20 cellular contexts compared by ENCODE assay signal in genomic region chr4:1017706-1018105, GRCh38. TPM values are rescaled to one million over a fixed set of nuclear protein-coding genes. Genes with fewer than 3 reads are reported as not detected.
DNase-seq lines count a peak whose midpoint lies in the region; ATAC-seq, FAIRE-seq and TF ChIP-seq lines count a peak whose summit lies in the region.
"Had no signal": no experiment of that assay in that cellular context is flagged by ENCODE, and none has a peak within 500 bp of the region (broad histone marks: within the 10 kb centered on the region; RNA-seq: fewer than 3 reads in every experiment).

No MANE protein-coding gene starts in this region.

- no peak overlapping the region for H3K4ac ChIP-seq in H1 (replicated peaks; ENCODE audit: insufficient read length, low read depth, low read length)

- H3K4me2 ChIP-seq in BLaER1 treated with 17β-estradiol and CSF1 and Interleukin-3, amounts not matched to agents 10 nM and 100 nM, result peak overlapping the region; percentile 72 to 98 (median 95)
- no peak overlapping the region for H3K4me2 ChIP-seq in H1 (ENCODE audit: insufficient read depth in 1 of 2, low read depth in 2 of 2, low read length in 2 of 2)
- H3K4me2 ChIP-seq: GM23338 had no signal

- H3K27ac Mint-ChIP-seq in stimulated activated memory B cell treated with anti-CD40 and anti-IgM and Interleukin-4, amounts not matched to agents 10 μg/mL and 1 μg/mL and 100 μg/mL, for 72 hours, result peak overlapping the region; percentile 49
- H3K27ac Mint-ChIP-seq in activated T-helper 1 cell treated with anti-CD3 and anti-CD28 coated beads, Interleukin-12 subunit alpha, Interleukin-12 subunit beta, Interleukin-2, Interleukin-4 antibody, amounts not matched to agents 30 ng/mL and 10 ng/mL and 1 ng/mL, durations not matched to agents 14 hours and 24 hours and 36 hours, result no peak overlapping the region
- H3K27ac Mint-ChIP-seq: CD14-positive monocyte; CD4-positive, alpha-beta T cell; GM23338 had no signal

- FAIRE-seq in HTR-8/SVneo (lab: Jason Lieb, UNC) (peak; percentile 16), H1 (lab: Jason Lieb, UNC) (no peak), frontal cortex (lab: Jason Lieb, UNC) (no peak)
- FAIRE-seq: GM12891, GM18507, H54 had no signal

- H4K91ac ChIP-seq in H1 (replicated peaks; ENCODE audit: insufficient read length, low read length), result no peak overlapping the region

- H3K79me2 ChIP-seq in H1 (ENCODE audit: control insufficient read depth in 1 of 2, insufficient read depth in 2 of 2, low read length in 2 of 2), result no peaks in the 10 kb centered on the region

- DNase-seq in HTR-8/SVneo (ENCODE audit: insufficient read length, low spot score) (no peak), H1 (ENCODE audit: low read depth in 1 of 2, low spot score in 2 of 2) (no peak), frontal cortex (ENCODE audit: low spot score in 2 of 2) (no peak), LoVo (ENCODE audit: low spot score) (no peak)
- no peak for DNase-seq in activated T-helper 1 cell treated with anti-CD3 and anti-CD28 coated beads, Interleukin-12 subunit alpha, Interleukin-12 subunit beta, Interleukin-2, Interleukin-4 antibody, amounts not matched to agents 30 ng/mL and 10 ng/mL and 1 ng/mL, durations not matched to agents 14 hours and 24 hours and 36 hours (ENCODE audit: low spot score)
- DNase-seq: Calu3; CD4-positive, alpha-beta T cell; COR-L47; DMS53; DMS79 treated with DMSO at 0.1 percent for 48 hours; GF-D8 had no signal

- TF ChIP-seq RAD21 in H1 (IDR thresholded peaks at IDR 0.05 in 1 of 2, conservative IDR thresholded peaks at IDR 0.05 in 1 of 2; ENCODE audit: low read depth in 2 of 2, low read length in 2 of 2), result no peak

- no peak overlapping the region for H3K56ac ChIP-seq in H1 (replicated peaks; ENCODE audit: insufficient read length, low read depth, low read length)

- H3K27me3 ChIP-seq in BLaER1 treated with 17β-estradiol and CSF1 and Interleukin-3, amounts not matched to agents 10 nM and 100 nM, result peaks cover 0 to 6% (median 0%) of the 10 kb centered on the region in 11 experiments; a peak in 2 of 22 replicates
- H3K27me3 ChIP-seq in H1 (replicated peaks in 1 of 4; ENCODE audit: control insufficient read depth in 3 of 4, extremely low read depth in 1 of 4, insufficient read depth in 3 of 4, low read length in 3 of 4), result peaks cover 0 to 4% (median 2%) of the 10 kb centered on the region in 4 experiments; a peak in 3 of 7 replicates

- TF ChIP-seq POLR2A in H1 (IDR thresholded peaks at IDR 0.05; ENCODE audit: control extremely low read depth in 1 of 2, low read depth in 2 of 2, low read length in 2 of 2), result no peak

- CTCF ChIA-PET in H1 (lab: Charles Lee; ENCODE audit: partially characterized antibody), result no interaction called here

- H3K36me3 Mint-ChIP-seq in stimulated activated memory B cell treated with anti-CD40 and anti-IgM and Interleukin-4, amounts not matched to agents 10 μg/mL and 1 μg/mL and 100 μg/mL, for 72 hours, result no peaks in the 10 kb centered on the region
- H3K36me3 Mint-ChIP-seq in activated T-helper 1 cell treated with anti-CD3 and anti-CD28 coated beads, Interleukin-12 subunit alpha, Interleukin-12 subunit beta, Interleukin-2, Interleukin-4 antibody, amounts not matched to agents 30 ng/mL and 10 ng/mL and 1 ng/mL, durations not matched to agents 14 hours and 24 hours and 36 hours (ENCODE audit: low read depth), result peaks cover 3% of the 10 kb centered on the region
- H3K36me3 Mint-ChIP-seq: CD14-positive monocyte had no signal

- H3K23me2 ChIP-seq in H1 (ENCODE audit: low read depth, low read length), result no peaks in the 10 kb centered on the region

- H3K79me1 ChIP-seq in H1 (ENCODE audit: low read depth, low read length), result peaks cover 6% of the 10 kb centered on the region

- H4K5ac ChIP-seq in H1 (ENCODE audit: insufficient read length, low read depth, low read length), result no peak overlapping the region

- H2BK15ac ChIP-seq in H1 (ENCODE audit: low read length), result no peak overlapping the region

- no peak overlapping the region for H3K4me3 Mint-ChIP-seq in stimulated activated memory B cell treated with anti-CD40 and anti-IgM and Interleukin-4, amounts not matched to agents 10 μg/mL and 1 μg/mL and 100 μg/mL, for 72 hours
- no peak overlapping the region for H3K4me3 Mint-ChIP-seq in activated T-helper 1 cell treated with anti-CD3 and anti-CD28 coated beads, Interleukin-12 subunit alpha, Interleukin-12 subunit beta, Interleukin-2, Interleukin-4 antibody, amounts not matched to agents 30 ng/mL and 10 ng/mL and 1 ng/mL, durations not matched to agents 14 hours and 24 hours and 36 hours
- H3K4me3 Mint-ChIP-seq: CD14-positive monocyte; CD4-positive, alpha-beta T cell; GM23338 had no signal

- no peak overlapping the region for H3K14ac ChIP-seq in H1 (ENCODE audit: insufficient read length)

- peak overlapping the region in 8 of 11 experiments; percentile 17 to 68 (median 37); a peak in 12 of 22 replicates for H3K9ac ChIP-seq in BLaER1 treated with 17β-estradiol and CSF1 and Interleukin-3, amounts not matched to agents 10 nM and 100 nM
- no peak overlapping the region for H3K9ac ChIP-seq in H1 (replicated peaks in 1 of 4; ENCODE audit: extremely low read depth in 1 of 4, low read depth in 3 of 4, low read length in 3 of 4)

- H3K4me1 Mint-ChIP-seq in stimulated activated memory B cell treated with anti-CD40 and anti-IgM and Interleukin-4, amounts not matched to agents 10 μg/mL and 1 μg/mL and 100 μg/mL, for 72 hours, result peaks cover 26% of the 10 kb centered on the region
- no peaks in the 10 kb centered on the region for H3K4me1 Mint-ChIP-seq in activated T-helper 1 cell treated with anti-CD3 and anti-CD28 coated beads, Interleukin-12 subunit alpha, Interleukin-12 subunit beta, Interleukin-2, Interleukin-4 antibody, amounts not matched to agents 30 ng/mL and 10 ng/mL and 1 ng/mL, durations not matched to agents 14 hours and 24 hours and 36 hours (ENCODE audit: low read depth)
- H3K4me1 Mint-ChIP-seq: GM23338 had no signal

- H3K4me3 ChIP-seq in BLaER1 treated with 17β-estradiol and CSF1 and Interleukin-3, amounts not matched to agents 10 nM and 100 nM, result no peak overlapping the region; a peak in 1 of 20 replicates
- H3K4me3 ChIP-seq in H1 (ENCODE audit: extremely low read depth in 1 of 4, insufficient read depth in 2 of 4, low read depth in 3 of 4, low read length in 4 of 4), result no peak overlapping the region
- H3K4me3 ChIP-seq: GM23338, HAP-1 had no signal

- H3K18ac ChIP-seq in H1 (ENCODE audit: extremely low read depth, low read length), result no peak overlapping the region

- no peak overlapping the region for H3K23ac ChIP-seq in H1 (ENCODE audit: insufficient read length)

- H2BK20ac ChIP-seq in H1 (ENCODE audit: low read length), result no peak overlapping the region

- no peak for TF ChIP-seq EP300 in H1 (IDR thresholded peaks at IDR 0.05; ENCODE audit: borderline replicate concordance in 1 of 2, low read depth in 2 of 2, low read length in 2 of 2)

- no peaks in the 10 kb centered on the region for H3K27me3 Mint-ChIP-seq in stimulated activated memory B cell treated with anti-CD40 and anti-IgM and Interleukin-4, amounts not matched to agents 10 μg/mL and 1 μg/mL and 100 μg/mL, for 72 hours
- H3K27me3 Mint-ChIP-seq in activated T-helper 1 cell treated with anti-CD3 and anti-CD28 coated beads, Interleukin-12 subunit alpha, Interleukin-12 subunit beta, Interleukin-2, Interleukin-4 antibody, amounts not matched to agents 30 ng/mL and 10 ng/mL and 1 ng/mL, durations not matched to agents 14 hours and 24 hours and 36 hours (ENCODE audit: insufficient read depth), result no peaks in the 10 kb centered on the region
- H3K27me3 Mint-ChIP-seq: CD4-positive, alpha-beta T cell had no signal

- H3K27ac ChIP-seq in BLaER1 treated with 17β-estradiol and CSF1 and Interleukin-3, amounts not matched to agents 10 nM and 100 nM, result peak overlapping the region in 1 of 11 experiments; percentile 23; a peak in 1 of 22 replicates
- no peak overlapping the region for H3K27ac ChIP-seq in H1 (ENCODE audit: low read depth, low read length)

- H3K9me3 ChIP-seq in BLaER1 treated with 17β-estradiol and CSF1 and Interleukin-3, amounts not matched to agents 10 nM and 100 nM (replicated peaks in 1 of 11), result no peaks in the 10 kb centered on the region
- no peaks in the 10 kb centered on the region for H3K9me3 ChIP-seq in H1 (ENCODE audit: insufficient read depth in 2 of 2, low read depth in 1 of 2, low read length in 1 of 2)
- H3K9me3 ChIP-seq: HAP-1 had no signal

- no peak overlapping the region for H2BK5ac ChIP-seq in H1 (ENCODE audit: low read depth, low read length)

- no peak overlapping the region for H2BK12ac ChIP-seq in H1 (ENCODE audit: low read depth, low read length)

- H3K4me1 ChIP-seq in BLaER1 treated with 17β-estradiol and CSF1 and Interleukin-3, amounts not matched to agents 10 nM and 100 nM, result peaks cover 92 to 94% (median 93%) of the 10 kb centered on the region in 10 experiments
- H3K4me1 ChIP-seq in H1 (replicated peaks in 1 of 4; ENCODE audit: control insufficient read depth in 3 of 4, insufficient read depth in 4 of 4, low read length in 3 of 4), result peaks cover 0 to 6% (median 2%) of the 10 kb centered on the region in 4 experiments; a peak in 4 of 7 replicates
- H3K4me1 ChIP-seq: HAP-1 had no signal

- H2BK120ac ChIP-seq in H1 (replicated peaks; ENCODE audit: low read depth, low read length), result no peak overlapping the region

- no peak for TF ChIP-seq CTCF in H1 (IDR thresholded peaks at IDR 0.05; ENCODE audit: control extremely low read depth in 1 of 3, insufficient read depth in 1 of 3, low read depth in 1 of 3, low read length in 3 of 3)

- H2AFZ ChIP-seq in H1 (ENCODE audit: low read length), result no peak overlapping the region
- H2AFZ ChIP-seq: GM23338 had no signal

- H2AK5ac ChIP-seq in H1 (ENCODE audit: low read depth, low read length), result no peak overlapping the region

- peaks cover 0 to 29% (median 13%) of the 10 kb centered on the region in 11 experiments; a peak in 11 of 22 replicates for H3K36me3 ChIP-seq in BLaER1 treated with 17β-estradiol and CSF1 and Interleukin-3, amounts not matched to agents 10 nM and 100 nM
- no peaks in the 10 kb centered on the region for H3K36me3 ChIP-seq in H1 (ENCODE audit: control insufficient read depth in 2 of 4, insufficient read depth in 4 of 4, low read length in 3 of 4)

- peak overlapping the region; percentile 25; the same call in 1 of the 2 replicates for H4K8ac ChIP-seq in H1 (ENCODE audit: extremely low read depth, insufficient read depth, low read length)

- intact Hi-C loops in activated T-helper 1 cell treated with anti-CD3 and anti-CD28 coated beads, Interleukin-12 subunit alpha, Interleukin-12 subunit beta, Interleukin-2, Interleukin-4 antibody, amounts not matched to agents 30 ng/mL and 10 ng/mL and 1 ng/mL, durations not matched to agents 14 hours and 24 hours and 36 hours (cut with micrococcal nuclease), result no loop called here

- no peaks in the 10 kb centered on the region for H3K9me3 Mint-ChIP-seq in stimulated activated memory B cell treated with anti-CD40 and anti-IgM and Interleukin-4, amounts not matched to agents 10 μg/mL and 1 μg/mL and 100 μg/mL, for 72 hours
- H3K9me3 Mint-ChIP-seq in activated T-helper 1 cell treated with anti-CD3 and anti-CD28 coated beads, Interleukin-12 subunit alpha, Interleukin-12 subunit beta, Interleukin-2, Interleukin-4 antibody, amounts not matched to agents 30 ng/mL and 10 ng/mL and 1 ng/mL, durations not matched to agents 14 hours and 24 hours and 36 hours, result no peaks in the 10 kb centered on the region
- H3K9me3 Mint-ChIP-seq: CD14-positive monocyte; CD4-positive, alpha-beta T cell; GM23338 had no signal

- POLR2A ChIA-PET in H1 (lab: Charles Lee; ENCODE audit: partially characterized antibody), result interaction anchor here (2.0 kb wide), 1 partner anchor 15 kb away, joined by 7 read pairs; no protein-coding TSS in a partner anchor

- ATAC-seq in stimulated activated memory B cell treated with anti-CD40 and anti-IgM and Interleukin-4, amounts not matched to agents 10 μg/mL and 1 μg/mL and 100 μg/mL, for 72 hours, result no peak
- ATAC-seq: GM23338 had no signal

- 90% methylated on average over 5 of the region's 15 CpGs; no CpG with 5 or more reads in 1 of the 2 experiments for WGBS in H1 (ENCODE audit: extremely low coverage in 1 of 2, insufficient coverage in 1 of 2, insufficient read length in 1 of 2, insufficient replicate concordance in 2 of 2, low coverage in 1 of 2, low lambda C conversion rate in 2 of 2, missing lambda C conversion rate in 1 of 2), 2 experiments

- H4K20me1 ChIP-seq in BLaER1 treated with 17β-estradiol and CSF1 and Interleukin-3, amounts not matched to agents 10 nM and 100 nM, result peaks cover 5 to 94% (median 93%) of the 10 kb centered on the region in 11 experiments; a peak in 20 of 22 replicates
- peaks cover 5 to 19% of the 10 kb centered on the region in 2 experiments for H4K20me1 ChIP-seq in H1 (replicated peaks in 1 of 2; ENCODE audit: control insufficient read depth in 1 of 2, insufficient read depth in 2 of 2, low read length in 2 of 2)

RNA-seq across cellular contexts. Expression of gene FGFRL1, which starts 6.3 kb away (rescaled TPM):
- 18.8 and 18.9 TPM in 2 replicates for total RNA-seq in H1 (2021; fragmentation: NEBNext Ultra II Directional; extraction: Animal tissue kit (Norgen Biotek cat#: 25700))
- 34.6 and 38.9 TPM in 2 replicates for polyA plus RNA-seq in H1 (2011; rRNA removed)
- 27.7 TPM for polyA plus RNA-seq in H1 (2011; cell fraction: cytosol; rRNA removed)
- polyA plus RNA-seq in H1 (2011; cell fraction: nucleus; rRNA removed), result 30.1 TPM
- polyA plus RNA-seq in H1 (2012, experiment 1 of 2), result 12.6 to 21.8 TPM (median 19.7 TPM) in 4 replicates
- polyA plus RNA-seq in H1 (2012, experiment 2 of 2), result 15.6 TPM
- 21.1 TPM for polyA plus RNA-seq in H1 (2013, experiment 1 of 2)
- polyA plus RNA-seq in H1 (2013, experiment 2 of 2), result 22.9 TPM
- 72.8 and 101 TPM in 2 replicates for polyA minus RNA-seq in H1 (2011; rRNA and poly(A)+ RNA removed)
- polyA minus RNA-seq in H1 (2011; cell fraction: cytosol; rRNA and poly(A)+ RNA removed), result 20.7 TPM
- polyA minus RNA-seq in H1 (2011; cell fraction: nucleus; rRNA and poly(A)+ RNA removed), result 22.0 TPM
- total RNA-seq in frontal cortex, result 2.0 TPM
- 15.5 TPM in 2 replicates for total RNA-seq in activated T-helper 1 cell treated with anti-CD3 and anti-CD28 coated beads, Interleukin-12 subunit alpha, Interleukin-12 subunit beta, Interleukin-2, Interleukin-4 antibody, amounts not matched to agents 30 ng/mL and 10 ng/mL and 1 ng/mL, durations not matched to agents 14 hours and 24 hours and 36 hours

RNA-seq across cellular contexts. Expression of gene SLC26A1, which starts 24.5 kb away (rescaled TPM):
- total RNA-seq in H1 (2021; fragmentation: NEBNext Ultra II Directional; extraction: Animal tissue kit (Norgen Biotek cat#: 25700)), result not detected in 2 replicates
- polyA plus RNA-seq in H1 (2011; rRNA removed), result 0.11 and 0.14 TPM in 2 replicates
- polyA plus RNA-seq in H1 (2011; cell fraction: cytosol; rRNA removed), result 0.10 TPM
- 0.57 TPM for polyA plus RNA-seq in H1 (2011; cell fraction: nucleus; rRNA removed)
- 0.20 to 0.67 TPM (median 0.33 TPM) in 4 replicates for polyA plus RNA-seq in H1 (2012, experiment 1 of 2)
- polyA plus RNA-seq in H1 (2012, experiment 2 of 2), result 0.08 TPM
- polyA plus RNA-seq in H1 (2013, experiment 1 of 2), result 0.14 TPM
- 0.06 TPM for polyA plus RNA-seq in H1 (2013, experiment 2 of 2)
- polyA minus RNA-seq in H1 (2011; rRNA and poly(A)+ RNA removed), result 0.07 and 0.09 TPM in 2 replicates
- polyA minus RNA-seq in H1 (2011; cell fraction: cytosol; rRNA and poly(A)+ RNA removed), result not detected
- 0.20 TPM for polyA minus RNA-seq in H1 (2011; cell fraction: nucleus; rRNA and poly(A)+ RNA removed)
- 2.0 TPM for total RNA-seq in frontal cortex
- 0.22 and 0.49 TPM in 2 replicates for total RNA-seq in activated T-helper 1 cell treated with anti-CD3 and anti-CD28 coated beads, Interleukin-12 subunit alpha, Interleukin-12 subunit beta, Interleukin-2, Interleukin-4 antibody, amounts not matched to agents 30 ng/mL and 10 ng/mL and 1 ng/mL, durations not matched to agents 14 hours and 24 hours and 36 hours
- total RNA-seq: CD4-positive, alpha-beta T cell had no signal
- polyA plus RNA-seq: BJ had no signal

RNA-seq across cellular contexts. Expression of gene IDUA, which starts 30.9 kb away (rescaled TPM):
- 4.8 and 6.5 TPM in 2 replicates for total RNA-seq in H1 (2021; fragmentation: NEBNext Ultra II Directional; extraction: Animal tissue kit (Norgen Biotek cat#: 25700))
- 2.8 and 5.8 TPM in 2 replicates for polyA plus RNA-seq in H1 (2011; rRNA removed)
- polyA plus RNA-seq in H1 (2011; cell fraction: cytosol; rRNA removed), result 3.5 TPM
- 30.1 TPM for polyA plus RNA-seq in H1 (2011; cell fraction: nucleus; rRNA removed)
- polyA plus RNA-seq in H1 (2012, experiment 1 of 2), result 1.3 to 4.4 TPM (median 2.7 TPM) in 4 replicates
- 1.2 TPM for polyA plus RNA-seq in H1 (2012, experiment 2 of 2)
- 2.0 TPM for polyA plus RNA-seq in H1 (2013, experiment 1 of 2)
- 2.1 TPM for polyA plus RNA-seq in H1 (2013, experiment 2 of 2)
- 0.93 and 1.1 TPM in 2 replicates for polyA minus RNA-seq in H1 (2011; rRNA and poly(A)+ RNA removed)
- polyA minus RNA-seq in H1 (2011; cell fraction: cytosol; rRNA and poly(A)+ RNA removed), result 2.7 TPM
- polyA minus RNA-seq in H1 (2011; cell fraction: nucleus; rRNA and poly(A)+ RNA removed), result 8.1 TPM
- total RNA-seq in frontal cortex, result 6.1 TPM
- 33.8 and 34.3 TPM in 2 replicates for total RNA-seq in activated T-helper 1 cell treated with anti-CD3 and anti-CD28 coated beads, Interleukin-12 subunit alpha, Interleukin-12 subunit beta, Interleukin-2, Interleukin-4 antibody, amounts not matched to agents 30 ng/mL and 10 ng/mL and 1 ng/mL, durations not matched to agents 14 hours and 24 hours and 36 hours

RNA-seq across cellular contexts. Expression of gene DGKQ, which starts 44.3 kb away (rescaled TPM):
- total RNA-seq in H1 (2021; fragmentation: NEBNext Ultra II Directional; extraction: Animal tissue kit (Norgen Biotek cat#: 25700)), result 9.3 and 9.7 TPM in 2 replicates
- polyA plus RNA-seq in H1 (2011; rRNA removed), result 7.3 and 14.5 TPM in 2 replicates
- 11.1 TPM for polyA plus RNA-seq in H1 (2011; cell fraction: cytosol; rRNA removed)
- polyA plus RNA-seq in H1 (2011; cell fraction: nucleus; rRNA removed), result 97.1 TPM
- polyA plus RNA-seq in H1 (2012, experiment 1 of 2), result 6.3 to 10.5 TPM (median 9.8 TPM) in 4 replicates
- 5.8 TPM for polyA plus RNA-seq in H1 (2012, experiment 2 of 2)
- 5.9 TPM for polyA plus RNA-seq in H1 (2013, experiment 1 of 2)
- polyA plus RNA-seq in H1 (2013, experiment 2 of 2), result 5.2 TPM
- 3.4 and 6.0 TPM in 2 replicates for polyA minus RNA-seq in H1 (2011; rRNA and poly(A)+ RNA removed)
- 10.1 TPM for polyA minus RNA-seq in H1 (2011; cell fraction: cytosol; rRNA and poly(A)+ RNA removed)
- polyA minus RNA-seq in H1 (2011; cell fraction: nucleus; rRNA and poly(A)+ RNA removed), result 13.6 TPM
- 6.1 TPM for total RNA-seq in frontal cortex
- 17.8 and 18.0 TPM in 2 replicates for total RNA-seq in activated T-helper 1 cell treated with anti-CD3 and anti-CD28 coated beads, Interleukin-12 subunit alpha, Interleukin-12 subunit beta, Interleukin-2, Interleukin-4 antibody, amounts not matched to agents 30 ng/mL and 10 ng/mL and 1 ng/mL, durations not matched to agents 14 hours and 24 hours and 36 hours

Comparison
In these comparisons a context has a peak if more than half of its experiments do, and no peak if none do; other contexts are left out.
1. H3K4me2 ChIP-seq: peak in BLaER1 treated with 17β-estradiol and CSF1 and Interleukin-3, amounts not matched to agents 10 nM and 100 nM (11 of 11); none in H1 (0 of 2).
2. H3K9ac ChIP-seq: peak in BLaER1 treated with 17β-estradiol and CSF1 and Interleukin-3, amounts not matched to agents 10 nM and 100 nM (8 of 11); none in H1 (0 of 4).